17 cellular contexts compared by ENCODE assay signal in genomic region chr10:98088186-98088971, GRCh38. TPM values are rescaled to one million over a fixed set of nuclear protein-coding genes. Genes with fewer than 3 reads are reported as not detected.
DNase-seq lines count a peak whose midpoint lies in the region; ATAC-seq and TF ChIP-seq lines count a peak whose summit lies in the region.
"Had no signal": no experiment of that assay in that cellular context is flagged by ENCODE, and none has a peak within 500 bp of the region (broad histone marks: within the 10 kb centered on the region; RNA-seq: fewer than 3 reads in every experiment).

No MANE protein-coding gene starts in this region.

- DNase-seq in NCI-H82 (lab: John Stamatoyannopoulos, UW): peak; percentile 8
- no peak for DNase-seq in NCI-H82 treated with DMSO at 0.1 percent for 48 hours (lab: John Stamatoyannopoulos, UW; ENCODE audit: unreplicated experiment)
- peak; percentile 55 for DNase-seq in NCI-H2107 treated with DMSO at 0.1 percent for 48 hours (lab: John Stamatoyannopoulos, UW; ENCODE audit: unreplicated experiment)
- peak; percentile 43 for DNase-seq in fibroblast of pulmonary artery (ENCODE audit: low read depth)
- DNase-seq in gastrocnemius medialis: peak; percentile 68 to 93
- DNase-seq in LoVo (ENCODE audit: low spot score): no peak
- DNase-seq in NCI-H2227 (lab: John Stamatoyannopoulos, UW; ENCODE audit: unreplicated experiment): no peak
- DNase-seq in suprapubic skin (ENCODE audit: low spot score in 2 of 2): no peak
- DNase-seq: activated CD4-positive, alpha-beta T cell treated with anti-CD3 and anti-CD28 coated beads for 1 hour; activated CD8-positive, alpha-beta memory T cell treated with anti-CD3 and anti-CD28 coated beads, Interleukin-2, amount 10 ng/mL, durations not matched to agents 7 days and 5 days; activated effector memory CD4-positive, alpha-beta T cell treated with anti-CD3 and anti-CD28 coated beads, Interleukin-2, amount 50 U/mL, for 16 hours; CD8-positive, alpha-beta memory T cell; immature natural killer cell; natural killer cell had no signal

- H3K36me3 ChIP-seq in gastrocnemius medialis (no peaks in the 10 kb centered on the region), suprapubic skin (no peaks in the 10 kb centered on the region)

- H3K4me3 ChIP-seq in fibroblast of pulmonary artery (replicated peaks; ENCODE audit: low read depth, low read length): no peak overlapping the region
- no peak overlapping the region for H3K4me3 ChIP-seq in gastrocnemius medialis
- no peak overlapping the region for H3K4me3 ChIP-seq in suprapubic skin
- H3K4me3 ChIP-seq: A549, lung had no signal

- no peak for TF ChIP-seq EP300 in suprapubic skin (IDR thresholded peaks at IDR 0.05)

- in situ Hi-C loops in gastrocnemius medialis (cut with MboI; ENCODE audit: low sequenced_read_pairs in 4 of 4): no loop called here

- TF ChIP-seq POLR2A in gastrocnemius medialis (IDR thresholded peaks at IDR 0.05) (no peak), suprapubic skin (IDR thresholded peaks at IDR 0.05) (no peak)

- H3K4me1 ChIP-seq in gastrocnemius medialis: peaks cover 5 to 9% of the 10 kb centered on the region in 2 donors
- H3K4me1 ChIP-seq in suprapubic skin: no peaks in the 10 kb centered on the region
- H3K4me1 ChIP-seq: A549 had no signal

- peak; percentile 94 to 95 for ATAC-seq in gastrocnemius medialis
- ATAC-seq: A549; activated CD8-positive, alpha-beta memory T cell treated with anti-CD3 and anti-CD28 coated beads, Interleukin-2, amount 10 ng/mL, durations not matched to agents 7 days and 5 days; natural killer cell had no signal

- TF ChIP-seq CTCF in fibroblast of pulmonary artery (IDR thresholded peaks at IDR 0.05; ENCODE audit: low read length, missing control alignments) (no peak), gastrocnemius medialis (IDR thresholded peaks at IDR 0.05 in 4 of 5, conservative IDR thresholded peaks at IDR 0.05 in 1 of 5) (no peak), suprapubic skin (IDR thresholded peaks at IDR 0.05) (no peak)

- H3K27me3 ChIP-seq in gastrocnemius medialis: no peaks in the 10 kb centered on the region
- peaks cover 9% of the 10 kb centered on the region for H3K27me3 ChIP-seq in suprapubic skin

- WGBS in suprapubic skin: 64% methylated on average over 7 of the region's 7 CpGs

- intact Hi-C loops in gastrocnemius medialis (cut with DNase I; ENCODE audit: low total_unique reads): no loop called here

- H3K27ac ChIP-seq in gastrocnemius medialis (peak overlapping the region; percentile 81 to 85 (median 83)), suprapubic skin (no peak overlapping the region)
- H3K27ac ChIP-seq: A549 had no signal

- H3K9me3 ChIP-seq in gastrocnemius medialis (no peaks in the 10 kb centered on the region), suprapubic skin (no peaks in the 10 kb centered on the region)
- H3K9me3 ChIP-seq: A549 had no signal

RNA-seq across cellular contexts. Expression of gene R3HCC1L, which starts 46.1 kb away (rescaled TPM):
- total RNA-seq in gastrocnemius medialis: 10 to 100 TPM in 2 of 4 donors, 1 to 10 TPM in 2; 6.7 to 10.8 (median 10.1) TPM
- 10 to 100 TPM in 1 of 4 donors, 1 to 10 TPM in 3; 7.9 to 17.5 (median 9.7) TPM for total RNA-seq in suprapubic skin

RNA-seq across cellular contexts. Expression of gene CRTAC1, which starts 58.0 kb away (rescaled TPM):
- total RNA-seq in gastrocnemius medialis (1 to 10 TPM in 1 of 4 donors, under 1 TPM in 2, not detected in 1; 0.16 to 3.9 (median 0.56) TPM), suprapubic skin (1 to 10 TPM; 1.3 to 5.1 (median 2.2) TPM)
- total RNA-seq: activated CD8-positive, alpha-beta memory T cell treated with anti-CD3 and anti-CD28 coated beads, Interleukin-2, amount 10 ng/mL, durations not matched to agents 7 days and 5 days; CD8-positive, alpha-beta memory T cell; natural killer cell; T-helper 2 cell treated with Interferon-gamma antibody and Interleukin-4, amounts not matched to agents 100 ng/mL and 5 ng/mL, for 36 hours had no signal

Comparison
In these comparisons a context has a peak if more than half of its experiments do, and no peak if none do; other contexts are left out.
1. DNase-seq: peak in NCI-H82 (single experiment), NCI-H2107 treated with DMSO at 0.1 percent for 48 hours (single experiment), fibroblast of pulmonary artery (single experiment) and gastrocnemius medialis (2 of 2); none in NCI-H82 treated with DMSO at 0.1 percent for 48 hours (single experiment), LoVo (single experiment), NCI-H2227 (single experiment) and suprapubic skin (0 of 2).